ENCODE assay signal across 17 cellular contexts in genomic region chr21:8993284-8993942, GRCh38.
DNase-seq lines count a peak whose midpoint lies in the region; ATAC-seq and TF ChIP-seq lines count a peak whose summit lies in the region.
"Had no signal": no experiment of that assay in that cellular context is flagged by ENCODE, and none has a peak within 500 bp of the region (broad histone marks: within the 10 kb centered on the region; RNA-seq: fewer than 3 reads in every experiment).

No MANE protein-coding gene starts in this region.

- DNase-seq in GM23338 (ENCODE audit: low spot score) (peak; percentile 64), NCI-H2227 treated with DMSO at 0.1 percent for 48 hours (lab: John Stamatoyannopoulos, UW) (peak; percentile 64), endodermal cell (no peak), osteoblast (ENCODE audit: insufficient read length, low spot score, missing footprints) (peak; percentile 84), NCI-H187 (lab: John Stamatoyannopoulos, UW) (no peak)
- no peak for DNase-seq in activated effector memory CD4-positive, alpha-beta T cell treated with Interleukin-2 at 50 U/mL for 16 hours
- DNase-seq: activated naive CD8-positive, alpha-beta T cell treated with anti-CD3 and anti-CD28 coated beads for 36 hours; activated T-cell treated with anti-CD3 and anti-CD28 coated beads, Interleukin-2, amount 50 U/mL, for 24 hours; dorsolateral prefrontal cortex; heart right ventricle; IMR-90; left colon; ovary; SJCRH30; tibial artery had no signal

- H3K79me2 ChIP-seq in GM23338 (replicated peaks; ENCODE audit: insufficient read depth) (no peaks in the 10 kb centered on the region), osteoblast (ENCODE audit: insufficient read depth, low read length) (no peaks in the 10 kb centered on the region)

- TF ChIP-seq CTCF in GM23338 (conservative IDR thresholded peaks at IDR 0.05; ENCODE audit: low read depth in 2 of 2) (no peak), endodermal cell (conservative IDR thresholded peaks at IDR 0.05) (no peak), osteoblast (IDR thresholded peaks at IDR 0.05; ENCODE audit: extremely low read depth, low read depth, low read length) (no peak)

- 43 to 48% methylated on average over 3 of the region's 3 CpGs for WGBS in endodermal cell (ENCODE audit: insufficient coverage in 1 of 2, insufficient read length in 1 of 2), 2 experiments

- H3K27ac ChIP-seq in GM23338 (ENCODE audit: low read depth) (no peak overlapping the region), endodermal cell (ENCODE audit: low read depth, low read length) (no peak overlapping the region), osteoblast (ENCODE audit: low read depth, low read length) (no peak overlapping the region)
- H3K27ac ChIP-seq: breast epithelium, dorsolateral prefrontal cortex, heart right ventricle, ovary, SJCRH30, tibial artery had no signal

- H3K27ac Mint-ChIP-seq in GM23338 = no peak overlapping the region
- H3K27ac Mint-ChIP-seq in endodermal cell = no peak overlapping the region
- H3K27ac Mint-ChIP-seq: activated naive CD8-positive, alpha-beta T cell treated with anti-CD3 and anti-CD28 coated beads for 36 hours; activated T-cell treated with anti-CD3 and anti-CD28 coated beads, Interleukin-2, amount 50 U/mL, for 24 hours had no signal

- H3K4me1 ChIP-seq in GM23338 (ENCODE audit: insufficient read depth) (no peaks in the 10 kb centered on the region), endodermal cell (ENCODE audit: control insufficient read depth, insufficient read depth, low read length) (no peaks in the 10 kb centered on the region), osteoblast (ENCODE audit: insufficient read depth, low read length) (no peaks in the 10 kb centered on the region)
- H3K4me1 ChIP-seq: breast epithelium, SJCRH30, tibial artery had no signal

- H2AFZ ChIP-seq in GM23338 = no peak overlapping the region
- H2AFZ ChIP-seq in osteoblast (ENCODE audit: low read length) = no peak overlapping the region

- no peaks in the 10 kb centered on the region for H3K9me2 ChIP-seq in GM23338 (ENCODE audit: insufficient read depth)

- peaks cover 45% of the 10 kb centered on the region for H3K27me3 Mint-ChIP-seq in GM23338 (ENCODE audit: insufficient read depth, low read depth, poor library complexity)
- H3K27me3 Mint-ChIP-seq in endodermal cell (ENCODE audit: insufficient read depth) = no peaks in the 10 kb centered on the region

- peaks cover 98% of the 10 kb centered on the region for H3K9me3 ChIP-seq in endodermal cell (ENCODE audit: control insufficient read depth, low read length)
- peaks cover 24% of the 10 kb centered on the region for H3K9me3 ChIP-seq in osteoblast (ENCODE audit: low read depth, low read length)
- H3K9me3 ChIP-seq: SJCRH30 had no signal

- no peaks in the 10 kb centered on the region for H3F3A ChIP-seq in GM23338 (replicated peaks; ENCODE audit: low read depth)

- no peak overlapping the region for H3K9ac ChIP-seq in endodermal cell (ENCODE audit: extremely low read depth, low read length, poor library complexity, severe bottlenecking)

- H3K4me3 ChIP-seq in GM23338 (no peak overlapping the region), endodermal cell (ENCODE audit: low read length) (peak overlapping the region; percentile 20), osteoblast (ENCODE audit: insufficient read depth, low read length) (no peak overlapping the region)
- H3K4me3 ChIP-seq: breast epithelium, dorsolateral prefrontal cortex, heart right ventricle, ovary, SJCRH30, tibial artery had no signal

- H3K4me3 Mint-ChIP-seq in GM23338 (no peak overlapping the region), endodermal cell (no peak overlapping the region)
- H3K4me3 Mint-ChIP-seq: activated naive CD8-positive, alpha-beta T cell treated with anti-CD3 and anti-CD28 coated beads for 36 hours; activated T-cell treated with anti-CD3 and anti-CD28 coated beads, Interleukin-2, amount 50 U/mL, for 24 hours had no signal

- H3K4me2 ChIP-seq in GM23338 = no peak overlapping the region
- no peak overlapping the region for H3K4me2 ChIP-seq in osteoblast (ENCODE audit: insufficient read depth, low read length)

- H3K9me3 Mint-ChIP-seq in GM23338 (peaks cover 98% of the 10 kb centered on the region), endodermal cell (peaks cover 95% of the 10 kb centered on the region)

- ATAC-seq in GM23338 (peak; percentile 1; the same call in 2 of the 3 replicates), GM19463 (IDR thresholded peaks at IDR 0.05; ENCODE audit: unreplicated experiment) (no peak)

- H3K36me3 ChIP-seq in GM23338 (ENCODE audit: insufficient read depth) (no peaks in the 10 kb centered on the region), endodermal cell (ENCODE audit: control insufficient read depth, insufficient read depth, low read length) (no peaks in the 10 kb centered on the region), osteoblast (ENCODE audit: insufficient read depth, low read length) (no peaks in the 10 kb centered on the region)
- H3K36me3 ChIP-seq: breast epithelium, heart right ventricle, ovary, SJCRH30, tibial artery had no signal

- H3K36me3 Mint-ChIP-seq in GM23338 (ENCODE audit: low read depth) (peaks cover 69% of the 10 kb centered on the region), endodermal cell (ENCODE audit: low read depth) (peaks cover 22% of the 10 kb centered on the region)
- H3K36me3 Mint-ChIP-seq: activated naive CD8-positive, alpha-beta T cell treated with anti-CD3 and anti-CD28 coated beads for 36 hours had no signal

- no peaks in the 10 kb centered on the region for H3K27me3 ChIP-seq in GM23338 (ENCODE audit: insufficient read depth)
- no peaks in the 10 kb centered on the region for H3K27me3 ChIP-seq in endodermal cell (ENCODE audit: control insufficient read depth, insufficient read depth, low read length, poor library complexity, severe bottlenecking)
- H3K27me3 ChIP-seq in osteoblast (ENCODE audit: insufficient read depth, low read length) = no peaks in the 10 kb centered on the region

- H3K4me1 Mint-ChIP-seq in GM23338 = no peaks in the 10 kb centered on the region
- no peaks in the 10 kb centered on the region for H3K4me1 Mint-ChIP-seq in endodermal cell
- H3K4me1 Mint-ChIP-seq: activated naive CD8-positive, alpha-beta T cell treated with anti-CD3 and anti-CD28 coated beads for 36 hours had no signal

- H4K20me1 ChIP-seq in GM23338 (replicated peaks; ENCODE audit: insufficient read depth) (no peaks in the 10 kb centered on the region), osteoblast (ENCODE audit: insufficient read depth, low read length) (no peaks in the 10 kb centered on the region)

TF ChIP-seq in GM23338, 12 proteins besides CTCF, POLR2A, EP300 and RAD21 (continues in another document):
- TF ChIP-seq ETS1 (IDR thresholded peaks at IDR 0.05) (no peak), ZNF331 (CRISPR knock-in tag; IDR thresholded peaks at IDR 0.05; ENCODE audit: low read depth) (no peak), EZH2 (IDR thresholded peaks at IDR 0.05; ENCODE audit: low read depth, unreplicated experiment) (no peak)

Comparison
In these comparisons a context has a peak if more than half of its experiments do, and no peak if none do; other contexts are left out.
1. DNase-seq: peak in GM23338 (single experiment), NCI-H2227 treated with DMSO at 0.1 percent for 48 hours (single experiment) and osteoblast (single experiment); none in endodermal cell (single experiment), activated effector memory CD4-positive, alpha-beta T cell treated with Interleukin-2 at 50 U/mL for 16 hours (single experiment) and NCI-H187 (0 of 2).